18 cellular contexts compared by ENCODE assay signal in genomic region chr2:152165780-152166179, GRCh38. TPM values are rescaled to one million over a fixed set of nuclear protein-coding genes. Genes with fewer than 3 reads are reported as not detected.
DNase-seq lines count a peak whose midpoint lies in the region; ATAC-seq and TF ChIP-seq lines count a peak whose summit lies in the region.
"Had no signal": no experiment of that assay in that cellular context is flagged by ENCODE, and none has a peak within 500 bp of the region (broad histone marks: within the 10 kb centered on the region; RNA-seq: fewer than 3 reads in every experiment).

No MANE protein-coding gene starts in this region.

- DNase-seq in HFFc6, result no peak
- peak in 6 of 7 donors; percentile 26 to 64 (median 52) for DNase-seq in adrenal gland
- DNase-seq in activated T-helper 2 cell treated with anti-CD3 and anti-CD28 coated beads, Interferon-gamma antibody, Interleukin-2, Interleukin-4, amounts not matched to agents 10 μg/mL and 5 μg/mL and 100 μg/mL, durations not matched to agents 14 hours and 24 hours and 36 hours (ENCODE audit: low spot score), result no peak
- no peak for DNase-seq in activated CD4-positive, alpha-beta T cell treated with anti-CD3 and anti-CD28 coated beads for 4 hours
- DNase-seq in SIG-M5 (lab: John Stamatoyannopoulos, UW), result no peak
- DNase-seq: ACHN; CD4-positive, CD25-positive, alpha-beta regulatory T cell; DMS79 treated with DMSO at 0.1 percent for 48 hours; H7; KG1; NCI-H1092; NCI-H1694; NCI-H69 had no signal

- no peaks in the 10 kb centered on the region for H3K27me3 ChIP-seq in ACC112 (ENCODE audit: insufficient read depth, low read length)
- no peaks in the 10 kb centered on the region for H3K27me3 ChIP-seq in adrenal gland
- no peaks in the 10 kb centered on the region for H3K27me3 ChIP-seq in gastroesophageal sphincter
- H3K27me3 ChIP-seq: SJSA1 had no signal

- peaks cover 3% of the 10 kb centered on the region; the same call in 1 of the 2 replicates for H3K9me3 Mint-ChIP-seq in HFFc6
- peaks cover 13% of the 10 kb centered on the region for H3K9me3 Mint-ChIP-seq in nephron
- H3K9me3 Mint-ChIP-seq in activated T-helper 2 cell treated with anti-CD3 and anti-CD28 coated beads, Interferon-gamma antibody, Interleukin-2, Interleukin-4, amounts not matched to agents 10 μg/mL and 5 μg/mL and 100 μg/mL, durations not matched to agents 14 hours and 24 hours and 36 hours, result peaks cover 5% of the 10 kb centered on the region

- intact Hi-C loops in adrenal gland (cut with DNase I), result loop anchor here in 1 of 2 donors (5.0 kb wide), 1 partner anchor 123 kb away; no protein-coding TSS in a partner anchor
- intact Hi-C loops in activated T-helper 2 cell treated with anti-CD3 and anti-CD28 coated beads, Interferon-gamma antibody, Interleukin-2, Interleukin-4, amounts not matched to agents 10 μg/mL and 5 μg/mL and 100 μg/mL, durations not matched to agents 14 hours and 24 hours and 36 hours (cut with micrococcal nuclease), result no loop called here

- TF ChIP-seq POLR2A in adrenal gland (IDR thresholded peaks at IDR 0.05), result no peak
- TF ChIP-seq POLR2A in gastroesophageal sphincter (IDR thresholded peaks at IDR 0.05), result no peak

- H3K4me1 ChIP-seq in ACC112 (ENCODE audit: control insufficient read depth, insufficient read depth, low read length, unreplicated experiment) (peaks cover 25% of the 10 kb centered on the region), adrenal gland (replicated peaks in 1 of 2) (peaks cover 41 to 47% of the 10 kb centered on the region in 2 donors), gastroesophageal sphincter (peaks cover 0 to 73% (median 6%) of the 10 kb centered on the region in 3 donors)

- H3K27ac ChIP-seq in ACC112 (ENCODE audit: low read depth, low read length) (no peak overlapping the region), adrenal gland (peak overlapping the region in 3 of 5 donors; percentile 10 to 61 (median 54)), gastroesophageal sphincter (peak overlapping the region in 1 of 4 donors; percentile 54)
- H3K27ac ChIP-seq: RWPE1, SJSA1 had no signal

- H3K36me3 ChIP-seq in ACC112 (ENCODE audit: insufficient read depth, low read length) (no peaks in the 10 kb centered on the region), adrenal gland (replicated peaks in 1 of 2) (no peaks in the 10 kb centered on the region), gastroesophageal sphincter (no peaks in the 10 kb centered on the region)
- H3K36me3 ChIP-seq: SJSA1 had no signal

- no peaks in the 10 kb centered on the region for H3K27me3 Mint-ChIP-seq in HFFc6 (ENCODE audit: insufficient read depth)
- no peaks in the 10 kb centered on the region for H3K27me3 Mint-ChIP-seq in nephron (ENCODE audit: low read depth)
- H3K27me3 Mint-ChIP-seq in activated T-helper 2 cell treated with anti-CD3 and anti-CD28 coated beads, Interferon-gamma antibody, Interleukin-2, Interleukin-4, amounts not matched to agents 10 μg/mL and 5 μg/mL and 100 μg/mL, durations not matched to agents 14 hours and 24 hours and 36 hours (ENCODE audit: low read depth), result no peaks in the 10 kb centered on the region
- H3K27me3 Mint-ChIP-seq: CD4-positive, CD25-positive, alpha-beta regulatory T cell had no signal

- H3K9me3 ChIP-seq in adrenal gland (replicated peaks in 1 of 3) (no peaks in the 10 kb centered on the region), gastroesophageal sphincter (no peaks in the 10 kb centered on the region)
- H3K9me3 ChIP-seq: SJSA1 had no signal

- TF ChIP-seq EP300 in gastroesophageal sphincter (IDR thresholded peaks at IDR 0.05), result no peak

- peak overlapping the region; percentile 67; the same call in 1 of the 2 replicates for H3K4me3 Mint-ChIP-seq in HFFc6
- H3K4me3 Mint-ChIP-seq in nephron, result no peak overlapping the region
- H3K4me3 Mint-ChIP-seq in activated T-helper 2 cell treated with anti-CD3 and anti-CD28 coated beads, Interferon-gamma antibody, Interleukin-2, Interleukin-4, amounts not matched to agents 10 μg/mL and 5 μg/mL and 100 μg/mL, durations not matched to agents 14 hours and 24 hours and 36 hours (ENCODE audit: low read depth), result no peak overlapping the region

- TF ChIP-seq CTCF in HFFc6 (IDR thresholded peaks at IDR 0.05) (no peak), adrenal gland (IDR thresholded peaks at IDR 0.05) (no peak), nephron (IDR thresholded peaks at IDR 0.05; ENCODE audit: unreplicated experiment in 3 of 3) (no peak), gastroesophageal sphincter (IDR thresholded peaks at IDR 0.05) (no peak)

- H3K4me1 Mint-ChIP-seq in HFFc6 (ENCODE audit: low read depth), result peaks cover 33% of the 10 kb centered on the region
- H3K4me1 Mint-ChIP-seq in nephron, result peaks cover 21% of the 10 kb centered on the region
- H3K4me1 Mint-ChIP-seq in activated T-helper 2 cell treated with anti-CD3 and anti-CD28 coated beads, Interferon-gamma antibody, Interleukin-2, Interleukin-4, amounts not matched to agents 10 μg/mL and 5 μg/mL and 100 μg/mL, durations not matched to agents 14 hours and 24 hours and 36 hours (ENCODE audit: low read depth), result peaks cover 21% of the 10 kb centered on the region

- H3K27ac Mint-ChIP-seq in HFFc6 (no peak overlapping the region), nephron (peak overlapping the region in 2 of 3 experiments; percentile 21 to 91)
- no peak overlapping the region for H3K27ac Mint-ChIP-seq in activated T-helper 2 cell treated with anti-CD3 and anti-CD28 coated beads, Interferon-gamma antibody, Interleukin-2, Interleukin-4, amounts not matched to agents 10 μg/mL and 5 μg/mL and 100 μg/mL, durations not matched to agents 14 hours and 24 hours and 36 hours

- H2AFZ ChIP-seq in ACC112 (ENCODE audit: low read length, unreplicated experiment), result no peak overlapping the region

- H3K36me3 Mint-ChIP-seq in HFFc6 (ENCODE audit: low read depth), result peaks cover 15% of the 10 kb centered on the region
- H3K36me3 Mint-ChIP-seq in nephron (ENCODE audit: low read depth), result peaks cover 33% of the 10 kb centered on the region
- peaks cover 8% of the 10 kb centered on the region for H3K36me3 Mint-ChIP-seq in activated T-helper 2 cell treated with anti-CD3 and anti-CD28 coated beads, Interferon-gamma antibody, Interleukin-2, Interleukin-4, amounts not matched to agents 10 μg/mL and 5 μg/mL and 100 μg/mL, durations not matched to agents 14 hours and 24 hours and 36 hours (ENCODE audit: low read depth)

- H3K79me2 ChIP-seq in ACC112 (ENCODE audit: control insufficient read depth, insufficient read depth, low read length, unreplicated experiment), result peaks cover 75% of the 10 kb centered on the region

- 47 to 67% (median 58%) methylated on average over 7 of the region's 7 CpGs for WGBS in adrenal gland, 4 donors
- 84 to 88% methylated on average over 6 to 7 of the region's 7 CpGs for whole genome bisulfite sequencing in gastroesophageal sphincter (ENCODE audit: low coverage in 1 of 2), 2 donors

- H3K4me3 ChIP-seq in ACC112 (ENCODE audit: low read depth, low read length) (peak overlapping the region; percentile 67), adrenal gland (no peak overlapping the region), gastroesophageal sphincter (no peak overlapping the region)
- H3K4me3 ChIP-seq: SJSA1 had no signal

- ATAC-seq in gastroesophageal sphincter, result no peak

RNA-seq across cellular contexts. Expression of gene STAM2, which starts 9.8 kb away (rescaled TPM):
- 10 to 100 TPM; 33.4 to 40.3 (median 38.5) TPM for total RNA-seq in HFFc6 (2021; fragmentation: NEBNext Ultra II Directional; extraction: Animal tissue kit (Norgen Biotek cat#: 25700))
- total RNA-seq in adrenal gland (10 to 100 TPM; 22.8 to 45.8 (median 33.8) TPM), gastroesophageal sphincter (10 to 100 TPM; 28.8 to 40.7 (median 36.5) TPM)
- 10 to 100 TPM in 1 of 3 donors, 1 to 10 TPM in 2; 6.5 to 32.5 (median 7.6) TPM for polyA plus RNA-seq in adrenal gland
- 14.3 and 15.9 TPM in 2 replicates for total RNA-seq in activated T-helper 2 cell treated with anti-CD3 and anti-CD28 coated beads, Interferon-gamma antibody, Interleukin-2, Interleukin-4, amounts not matched to agents 10 μg/mL and 5 μg/mL and 100 μg/mL, durations not matched to agents 14 hours and 24 hours and 36 hours

Comparison
In these comparisons a context has a peak if more than half of its experiments do, and no peak if none do; other contexts are left out.
1. DNase-seq: peak in adrenal gland (6 of 7); none in HFFc6 (single experiment), activated T-helper 2 cell treated with anti-CD3 and anti-CD28 coated beads, Interferon-gamma antibody, Interleukin-2, Interleukin-4, amounts not matched to agents 10 μg/mL and 5 μg/mL and 100 μg/mL, durations not matched to agents 14 hours and 24 hours and 36 hours (single experiment), activated CD4-positive, alpha-beta T cell treated with anti-CD3 and anti-CD28 coated beads for 4 hours (0 of 2) and SIG-M5 (single experiment).
2. H3K27ac Mint-ChIP-seq: peak in nephron (2 of 3); none in HFFc6 (single experiment) and activated T-helper 2 cell treated with anti-CD3 and anti-CD28 coated beads, Interferon-gamma antibody, Interleukin-2, Interleukin-4, amounts not matched to agents 10 μg/mL and 5 μg/mL and 100 μg/mL, durations not matched to agents 14 hours and 24 hours and 36 hours (single experiment).